Comparison of ENCODE assay signal across 2 cellular contexts in the genomic region with DNA sequence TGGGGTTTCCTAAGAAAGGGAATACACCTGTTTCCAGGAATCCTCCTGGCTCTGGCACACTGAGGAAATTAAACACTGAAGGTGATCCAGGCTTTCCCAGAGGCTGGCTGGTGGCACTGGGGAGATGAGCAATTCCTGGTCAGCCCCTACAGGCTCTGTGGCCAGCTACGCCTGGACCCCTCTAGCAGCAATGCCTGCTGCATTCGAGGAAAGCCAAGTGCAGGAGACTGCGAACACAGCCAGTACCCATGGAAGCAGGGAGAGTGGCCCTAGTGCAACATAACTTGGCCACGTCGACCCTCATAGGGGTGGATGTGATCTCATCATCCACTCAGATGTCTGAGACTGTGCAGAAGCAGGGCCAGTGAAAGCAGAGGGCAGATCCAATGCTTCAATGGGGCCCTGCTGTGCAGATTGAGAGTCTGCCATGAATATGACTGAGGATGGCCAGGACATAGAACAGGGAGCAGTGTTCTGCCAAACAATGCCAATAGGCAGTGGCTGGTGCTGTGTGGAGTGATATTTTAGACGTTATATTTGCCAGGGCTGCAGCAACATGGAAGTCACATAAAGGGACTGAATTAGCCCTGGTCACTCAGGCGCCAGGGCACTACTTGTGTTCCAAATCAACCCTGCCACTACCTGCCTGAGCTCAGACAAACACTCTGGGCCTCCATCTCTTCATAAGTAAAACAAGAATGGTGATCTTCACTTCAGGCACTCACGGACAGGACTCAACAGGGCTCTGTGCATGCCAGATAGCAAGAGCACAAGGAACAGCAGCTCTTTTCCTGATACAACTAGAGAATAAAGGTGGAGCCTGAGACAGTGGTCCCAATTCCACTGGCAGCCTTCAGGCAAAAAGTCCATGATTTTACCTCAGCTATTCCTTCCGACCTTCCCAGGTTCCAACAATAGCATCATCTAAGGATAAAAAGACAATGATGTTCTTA.
TF ChIP-seq lines count a peak whose summit lies in the region.

No MANE protein-coding gene starts in this region.

TF ChIP-seq in WTC11, 78 proteins besides CTCF, POLR2A, EP300 and RAD21:
- TF ChIP-seq, protein P1, sequence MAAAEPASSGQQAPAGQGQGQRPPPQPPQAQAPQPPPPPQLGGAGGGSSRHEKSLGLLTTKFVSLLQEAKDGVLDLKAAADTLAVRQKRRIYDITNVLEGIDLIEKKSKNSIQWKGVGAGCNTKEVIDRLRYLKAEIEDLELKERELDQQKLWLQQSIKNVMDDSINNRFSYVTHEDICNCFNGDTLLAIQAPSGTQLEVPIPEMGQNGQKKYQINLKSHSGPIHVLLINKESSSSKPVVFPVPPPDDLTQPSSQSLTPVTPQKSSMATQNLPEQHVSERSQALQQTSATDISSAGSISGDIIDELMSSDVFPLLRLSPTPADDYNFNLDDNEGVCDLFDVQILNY (CRISPR knock-in tag; IDR thresholded peaks at IDR 0.05): no peak
- TF ChIP-seq ZNF423 (CRISPR knock-in tag; IDR thresholded peaks at IDR 0.05) (no peak), TEAD1 (CRISPR knock-in tag; IDR thresholded peaks at IDR 0.05) (no peak), ATF1 (CRISPR knock-in tag; IDR thresholded peaks at IDR 0.05) (no peak), MYBL2 (CRISPR knock-in tag; IDR thresholded peaks at IDR 0.05) (no peak), ZNF219 (CRISPR knock-in tag; IDR thresholded peaks at IDR 0.05; ENCODE audit: borderline replicate concordance) (no peak), SP1 (CRISPR knock-in tag; conservative IDR thresholded peaks at IDR 0.05) (no peak), NR2C2 (CRISPR knock-in tag; IDR thresholded peaks at IDR 0.05) (no peak), RORB (CRISPR knock-in tag; IDR thresholded peaks at IDR 0.05) (no peak), CBFB (CRISPR knock-in tag; IDR thresholded peaks at IDR 0.05; ENCODE audit: low read depth) (no peak), NR1H2 (CRISPR knock-in tag; IDR thresholded peaks at IDR 0.05) (no peak)
- TF ChIP-seq, protein P2, sequence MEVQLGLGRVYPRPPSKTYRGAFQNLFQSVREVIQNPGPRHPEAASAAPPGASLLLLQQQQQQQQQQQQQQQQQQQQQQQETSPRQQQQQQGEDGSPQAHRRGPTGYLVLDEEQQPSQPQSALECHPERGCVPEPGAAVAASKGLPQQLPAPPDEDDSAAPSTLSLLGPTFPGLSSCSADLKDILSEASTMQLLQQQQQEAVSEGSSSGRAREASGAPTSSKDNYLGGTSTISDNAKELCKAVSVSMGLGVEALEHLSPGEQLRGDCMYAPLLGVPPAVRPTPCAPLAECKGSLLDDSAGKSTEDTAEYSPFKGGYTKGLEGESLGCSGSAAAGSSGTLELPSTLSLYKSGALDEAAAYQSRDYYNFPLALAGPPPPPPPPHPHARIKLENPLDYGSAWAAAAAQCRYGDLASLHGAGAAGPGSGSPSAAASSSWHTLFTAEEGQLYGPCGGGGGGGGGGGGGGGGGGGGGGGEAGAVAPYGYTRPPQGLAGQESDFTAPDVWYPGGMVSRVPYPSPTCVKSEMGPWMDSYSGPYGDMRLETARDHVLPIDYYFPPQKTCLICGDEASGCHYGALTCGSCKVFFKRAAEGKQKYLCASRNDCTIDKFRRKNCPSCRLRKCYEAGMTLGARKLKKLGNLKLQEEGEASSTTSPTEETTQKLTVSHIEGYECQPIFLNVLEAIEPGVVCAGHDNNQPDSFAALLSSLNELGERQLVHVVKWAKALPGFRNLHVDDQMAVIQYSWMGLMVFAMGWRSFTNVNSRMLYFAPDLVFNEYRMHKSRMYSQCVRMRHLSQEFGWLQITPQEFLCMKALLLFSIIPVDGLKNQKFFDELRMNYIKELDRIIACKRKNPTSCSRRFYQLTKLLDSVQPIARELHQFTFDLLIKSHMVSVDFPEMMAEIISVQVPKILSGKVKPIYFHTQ (CRISPR knock-in tag; IDR thresholded peaks at IDR 0.05): no peak
- TF ChIP-seq, protein P3, sequence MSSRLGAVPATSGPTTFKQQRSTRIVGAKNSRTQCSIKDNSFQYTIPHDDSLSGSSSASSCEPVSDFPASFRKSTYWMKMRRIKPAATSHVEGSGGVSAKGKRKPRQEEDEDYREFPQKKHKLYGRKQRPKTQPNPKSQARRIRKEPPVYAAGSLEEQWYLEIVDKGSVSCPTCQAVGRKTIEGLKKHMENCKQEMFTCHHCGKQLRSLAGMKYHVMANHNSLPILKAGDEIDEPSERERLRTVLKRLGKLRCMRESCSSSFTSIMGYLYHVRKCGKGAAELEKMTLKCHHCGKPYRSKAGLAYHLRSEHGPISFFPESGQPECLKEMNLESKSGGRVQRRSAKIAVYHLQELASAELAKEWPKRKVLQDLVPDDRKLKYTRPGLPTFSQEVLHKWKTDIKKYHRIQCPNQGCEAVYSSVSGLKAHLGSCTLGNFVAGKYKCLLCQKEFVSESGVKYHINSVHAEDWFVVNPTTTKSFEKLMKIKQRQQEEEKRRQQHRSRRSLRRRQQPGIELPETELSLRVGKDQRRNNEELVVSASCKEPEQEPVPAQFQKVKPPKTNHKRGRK (CRISPR knock-in tag; IDR thresholded peaks at IDR 0.05; ENCODE audit: borderline replicate concordance): no peak
- TF ChIP-seq, protein P4, sequence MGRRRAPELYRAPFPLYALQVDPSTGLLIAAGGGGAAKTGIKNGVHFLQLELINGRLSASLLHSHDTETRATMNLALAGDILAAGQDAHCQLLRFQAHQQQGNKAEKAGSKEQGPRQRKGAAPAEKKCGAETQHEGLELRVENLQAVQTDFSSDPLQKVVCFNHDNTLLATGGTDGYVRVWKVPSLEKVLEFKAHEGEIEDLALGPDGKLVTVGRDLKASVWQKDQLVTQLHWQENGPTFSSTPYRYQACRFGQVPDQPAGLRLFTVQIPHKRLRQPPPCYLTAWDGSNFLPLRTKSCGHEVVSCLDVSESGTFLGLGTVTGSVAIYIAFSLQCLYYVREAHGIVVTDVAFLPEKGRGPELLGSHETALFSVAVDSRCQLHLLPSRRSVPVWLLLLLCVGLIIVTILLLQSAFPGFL (CRISPR knock-in tag; IDR thresholded peaks at IDR 0.05; ENCODE audit: borderline replicate concordance): no peak
- TF ChIP-seq, protein P5, sequence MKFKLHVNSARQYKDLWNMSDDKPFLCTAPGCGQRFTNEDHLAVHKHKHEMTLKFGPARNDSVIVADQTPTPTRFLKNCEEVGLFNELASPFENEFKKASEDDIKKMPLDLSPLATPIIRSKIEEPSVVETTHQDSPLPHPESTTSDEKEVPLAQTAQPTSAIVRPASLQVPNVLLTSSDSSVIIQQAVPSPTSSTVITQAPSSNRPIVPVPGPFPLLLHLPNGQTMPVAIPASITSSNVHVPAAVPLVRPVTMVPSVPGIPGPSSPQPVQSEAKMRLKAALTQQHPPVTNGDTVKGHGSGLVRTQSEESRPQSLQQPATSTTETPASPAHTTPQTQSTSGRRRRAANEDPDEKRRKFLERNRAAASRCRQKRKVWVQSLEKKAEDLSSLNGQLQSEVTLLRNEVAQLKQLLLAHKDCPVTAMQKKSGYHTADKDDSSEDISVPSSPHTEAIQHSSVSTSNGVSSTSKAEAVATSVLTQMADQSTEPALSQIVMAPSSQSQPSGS (CRISPR knock-in tag; IDR thresholded peaks at IDR 0.05; ENCODE audit: borderline replicate concordance, low read depth): no peak

TF ChIP-seq in H1, 55 proteins besides CTCF, POLR2A, EP300 and RAD21:
- TF ChIP-seq CHD1 (IDR thresholded peaks at IDR 0.05; ENCODE audit: low read depth, low read length) (no peak), MAFK (IDR thresholded peaks at IDR 0.05; ENCODE audit: low read depth, low read length) (no peak), GTF2F1 (IDR thresholded peaks at IDR 0.05; ENCODE audit: borderline replicate concordance, low read depth, low read length) (no peak), SIRT6 (IDR thresholded peaks at IDR 0.05; ENCODE audit: low read length) (no peak)
